In genomic region chr3:197366301-197367044, GRCh38 we compare ENCODE assay signal across 1 cellular context.
TF ChIP-seq lines count a peak whose summit lies in the region.

No MANE protein-coding gene starts in this region.

TF ChIP-seq in SK-N-SH, 30 proteins besides CTCF, POLR2A, EP300 and RAD21 (continued from another document):
- no peak for TF ChIP-seq REST (IDR thresholded peaks at IDR 0.05; ENCODE audit: low read depth, low read length)
